ENCODE assay signal across 29 cellular contexts in the genomic region with DNA sequence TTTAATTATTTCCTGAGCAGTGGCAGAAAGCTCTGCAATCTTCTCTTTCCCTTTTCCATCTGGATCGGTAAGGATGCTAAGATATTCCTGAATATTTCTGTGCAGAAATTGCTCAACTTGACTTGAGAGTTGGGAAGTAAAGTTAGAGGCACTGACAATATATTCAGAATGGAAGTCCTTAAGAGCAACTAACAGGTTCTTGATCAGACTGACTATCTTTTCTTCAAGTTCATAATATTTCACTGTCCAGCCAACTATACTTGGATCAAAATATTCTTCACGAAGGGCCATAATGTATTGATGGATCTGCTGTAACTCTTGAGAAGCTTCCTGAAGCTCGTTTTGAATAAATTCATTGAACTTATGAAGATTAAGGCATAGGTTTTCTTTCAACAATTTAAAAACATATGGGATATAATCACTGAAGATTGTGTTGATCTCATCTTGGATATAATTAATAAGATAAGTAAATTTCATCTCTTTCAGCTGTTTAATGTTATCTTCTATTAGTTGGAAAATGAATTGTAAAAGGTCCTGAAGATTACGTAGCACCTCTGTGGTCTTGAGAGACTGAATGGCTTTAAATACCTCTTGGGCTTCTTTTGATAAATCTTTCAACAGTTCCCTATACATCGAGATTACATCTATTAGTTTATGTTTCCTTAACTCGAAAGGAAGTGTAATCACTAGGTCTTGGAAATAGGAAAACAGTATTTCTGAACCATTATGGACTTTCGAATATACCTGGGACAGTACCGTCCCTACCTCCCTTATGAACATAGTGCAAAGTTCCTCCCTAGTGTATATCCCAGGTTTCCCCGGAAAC. TPM values are rescaled to one million over a fixed set of nuclear protein-coding genes. Genes with fewer than 3 reads are reported as not detected.
"Had no signal": no experiment of that assay in that cellular context is flagged by ENCODE, and none has a peak within 500 bp of the region (broad histone marks: within the 10 kb centered on the region; RNA-seq: fewer than 3 reads in every experiment).

No MANE protein-coding gene starts in this region.

- H3K9me3 ChIP-seq: stomach, suprapubic skin, testis, thoracic aorta, thyroid gland, tibial artery, tibial nerve, transverse colon, upper lobe of left lung, upper lobe of right lung, uterus, vagina had no signal

- FAIRE-seq: urothelium cell line had no signal

- H3K36me3 ChIP-seq: stomach, suprapubic skin, thyroid gland, tibial nerve, transverse colon, upper lobe of left lung, upper lobe of right lung, uterus, vagina had no signal

- H3K27me3 ChIP-seq: stomach, testis, thyroid gland, tibial artery, tibial nerve, transverse colon, upper lobe of left lung, upper lobe of right lung, uterus, vagina had no signal

- H3K4me1 Mint-ChIP-seq: stimulated activated effector memory CD8-positive, alpha-beta T cell treated with anti-CD3 and anti-CD28 coated beads, Interleukin-12 subunit alpha, Interleukin-12 subunit beta, amount 100 ng/mL, for 72 hours; stimulated activated memory B cell treated with anti-CD40 and anti-IgM and Interleukin-4, amounts not matched to agents 10 μg/mL and 1 μg/mL and 100 μg/mL, for 72 hours; stimulated activated naive B cell treated with anti-CD40 and anti-IgM and Interleukin-4, amounts not matched to agents 10 μg/mL and 1 μg/mL and 100 μg/mL, for 72 hours; stimulated activated naive CD8-positive, alpha-beta T cell treated with anti-CD3 and anti-CD28 coated beads, Interleukin-15, amount 100 ng/mL, for 72 hours had no signal

- DNase-seq: stimulated activated CD4-positive, alpha-beta T cell treated with anti-CD3 and anti-CD28 coated beads, Interleukin-2, amount 100 ng/mL, for 48 hours; stimulated activated CD4-positive, alpha-beta T cell treated with anti-CD3 and anti-CD28 coated beads, Interleukin-4, amount 100 ng/mL, for 1 hour; stimulated activated CD4-positive, alpha-beta T cell treated with anti-CD3 and anti-CD28 coated beads, Interleukin-4, amount 100 ng/mL, for 24 hours; stimulated activated CD4-positive, alpha-beta T cell treated with anti-CD3 and anti-CD28 coated beads, Interleukin-4, amount 100 ng/mL, for 4 hours; stimulated activated CD8-positive, alpha-beta memory T cell treated with anti-CD3 and anti-CD28 coated beads, Interleukin-4, amount 100 ng/mL, for 48 hours; stimulated activated naive B cell treated with anti-CD40 and anti-IgM and Interleukin-4, amounts not matched to agents 10 μg/mL and 1 μg/mL and 100 μg/mL, for 72 hours; stimulated activated naive CD4-positive, alpha-beta T cell; stimulated activated naive CD4-positive, alpha-beta T cell treated with Interleukin-2 at 50 U/mL for 16 hours; stimulated activated naive CD8-positive, alpha-beta T cell treated with anti-CD3 and anti-CD28 coated beads, Interleukin-15, amount 100 ng/mL, for 72 hours; stimulated activated naive CD8-positive, alpha-beta T cell treated with anti-CD3 and anti-CD28 coated beads, Interleukin-15, Interleukin-2, amounts not matched to agents 100 U/mL and 50 U/mL, for 24 hours; stomach; substantia nigra; testis; thyroid gland; tibial artery; transverse colon; trophoblast cell; upper lobe of left lung; upper lobe of right lung; uterus had no signal

- ATAC-seq: stimulated activated effector memory CD8-positive, alpha-beta T cell treated with anti-CD3 and anti-CD28 coated beads, Interleukin-12 subunit alpha, Interleukin-12 subunit beta, amount 100 ng/mL, for 72 hours; stimulated activated memory B cell treated with anti-CD40 and anti-IgM and Interleukin-4, amounts not matched to agents 10 μg/mL and 1 μg/mL and 100 μg/mL, for 72 hours; stimulated activated naive B cell treated with anti-CD40 and anti-IgM and Interleukin-4, amounts not matched to agents 10 μg/mL and 1 μg/mL and 100 μg/mL, for 72 hours; stimulated activated naive CD8-positive, alpha-beta T cell treated with anti-CD3 and anti-CD28 coated beads, Interleukin-15, amount 100 ng/mL, for 72 hours; stimulated activated naive CD8-positive, alpha-beta T cell treated with anti-CD3 and anti-CD28 coated beads, Interleukin-15, Interleukin-2, amounts not matched to agents 100 U/mL and 50 U/mL, for 24 hours; upper lobe of right lung had no signal

- H3K4me3 Mint-ChIP-seq: stimulated activated effector memory CD8-positive, alpha-beta T cell treated with anti-CD3 and anti-CD28 coated beads, Interleukin-12 subunit alpha, Interleukin-12 subunit beta, amount 100 ng/mL, for 72 hours; stimulated activated memory B cell treated with anti-CD40 and anti-IgM and Interleukin-4, amounts not matched to agents 10 μg/mL and 1 μg/mL and 100 μg/mL, for 72 hours; stimulated activated naive B cell treated with anti-CD40 and anti-IgM and Interleukin-4, amounts not matched to agents 10 μg/mL and 1 μg/mL and 100 μg/mL, for 72 hours; stimulated activated naive CD8-positive, alpha-beta T cell treated with anti-CD3 and anti-CD28 coated beads, Interleukin-15, amount 100 ng/mL, for 72 hours; stimulated activated naive CD8-positive, alpha-beta T cell treated with anti-CD3 and anti-CD28 coated beads, Interleukin-15, Interleukin-2, amounts not matched to agents 100 ng/mL and 50 ng/mL, for 24 hours; type B pancreatic cell had no signal

- H3K4me3 ChIP-seq: stomach, suprapubic skin, testis, thoracic aorta, thyroid gland, tibial artery, tibial nerve, transverse colon, upper lobe of left lung, upper lobe of right lung, uterus, vagina had no signal

- H3K4me1 ChIP-seq: stomach, suprapubic skin, testis, thyroid gland, transverse colon, upper lobe of left lung, upper lobe of right lung, uterus, vagina had no signal

- H3K27ac ChIP-seq: stomach, suprapubic skin, testis, thoracic aorta, thyroid gland, tibial artery, tibial nerve, transverse colon, upper lobe of left lung, upper lobe of right lung, uterus, vagina had no signal

- H3K36me3 Mint-ChIP-seq: stimulated activated effector memory CD8-positive, alpha-beta T cell treated with anti-CD3 and anti-CD28 coated beads, Interleukin-12 subunit alpha, Interleukin-12 subunit beta, amount 100 ng/mL, for 72 hours; stimulated activated memory B cell treated with anti-CD40 and anti-IgM and Interleukin-4, amounts not matched to agents 10 μg/mL and 1 μg/mL and 100 μg/mL, for 72 hours; stimulated activated naive B cell treated with anti-CD40 and anti-IgM and Interleukin-4, amounts not matched to agents 10 μg/mL and 1 μg/mL and 100 μg/mL, for 72 hours; type B pancreatic cell had no signal

- H3K27ac Mint-ChIP-seq: stimulated activated effector memory CD8-positive, alpha-beta T cell treated with anti-CD3 and anti-CD28 coated beads, Interleukin-12 subunit alpha, Interleukin-12 subunit beta, amount 100 ng/mL, for 72 hours; stimulated activated memory B cell treated with anti-CD40 and anti-IgM and Interleukin-4, amounts not matched to agents 10 μg/mL and 1 μg/mL and 100 μg/mL, for 72 hours; stimulated activated naive B cell treated with anti-CD40 and anti-IgM and Interleukin-4, amounts not matched to agents 10 μg/mL and 1 μg/mL and 100 μg/mL, for 72 hours; stimulated activated naive CD8-positive, alpha-beta T cell treated with anti-CD3 and anti-CD28 coated beads, Interleukin-15, amount 100 ng/mL, for 72 hours; stimulated activated naive CD8-positive, alpha-beta T cell treated with anti-CD3 and anti-CD28 coated beads, Interleukin-15, Interleukin-2, amounts not matched to agents 100 ng/mL and 50 ng/mL, for 24 hours; type B pancreatic cell had no signal

- H3K9me3 Mint-ChIP-seq: stimulated activated effector memory CD8-positive, alpha-beta T cell treated with anti-CD3 and anti-CD28 coated beads, Interleukin-12 subunit alpha, Interleukin-12 subunit beta, amount 100 ng/mL, for 72 hours; stimulated activated memory B cell treated with anti-CD40 and anti-IgM and Interleukin-4, amounts not matched to agents 10 μg/mL and 1 μg/mL and 100 μg/mL, for 72 hours; stimulated activated naive B cell treated with anti-CD40 and anti-IgM and Interleukin-4, amounts not matched to agents 10 μg/mL and 1 μg/mL and 100 μg/mL, for 72 hours; stimulated activated naive CD8-positive, alpha-beta T cell treated with anti-CD3 and anti-CD28 coated beads, Interleukin-15, amount 100 ng/mL, for 72 hours; stimulated activated naive CD8-positive, alpha-beta T cell treated with anti-CD3 and anti-CD28 coated beads, Interleukin-15, Interleukin-2, amounts not matched to agents 100 ng/mL and 50 ng/mL, for 24 hours; type B pancreatic cell had no signal

RNA-seq across cellular contexts. Expression of a gene that starts 41.7 kb away (rescaled TPM):
- total RNA-seq: vagina had no signal
